Comparison of ENCODE assay signal across 15 cellular contexts in the genomic region with DNA sequence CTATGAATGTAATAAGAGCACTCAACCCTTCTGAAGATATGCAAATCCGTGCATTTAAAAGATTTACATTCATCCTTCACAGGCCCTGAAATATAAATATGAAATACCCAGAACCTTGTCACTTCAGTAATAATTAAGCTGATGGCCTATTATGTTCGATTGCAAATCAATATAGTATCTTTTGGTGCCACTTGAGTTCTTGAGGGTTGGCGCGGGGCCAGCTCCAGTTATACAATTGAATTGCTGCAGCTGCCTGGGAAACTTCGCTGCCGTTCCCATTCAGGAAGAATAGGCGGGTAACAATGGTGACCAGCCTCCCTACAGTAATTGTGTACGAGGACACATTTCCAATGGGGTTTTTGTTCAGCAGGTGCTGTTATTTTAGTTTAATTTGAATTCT.
DNase-seq lines count a peak whose midpoint lies in the region; ATAC-seq and TF ChIP-seq lines count a peak whose summit lies in the region.
"Had no signal": no experiment of that assay in that cellular context is flagged by ENCODE, and none has a peak within 500 bp of the region (broad histone marks: within the 10 kb centered on the region; RNA-seq: fewer than 3 reads in every experiment).

No MANE protein-coding gene starts in this region.

- H3K27me3 Mint-ChIP-seq in brain, result no peaks in the 10 kb centered on the region
- H3K27me3 Mint-ChIP-seq in natural killer cell (ENCODE audit: low read depth in 2 of 2), result no peaks in the 10 kb centered on the region
- H3K27me3 Mint-ChIP-seq: activated CD8-positive, alpha-beta T cell treated with anti-CD3 and anti-CD28 coated beads for 36 hours; activated naive CD4-positive, alpha-beta T cell treated with anti-CD3 and anti-CD28 coated beads, Interleukin-2, amount 10 ng/mL, durations not matched to agents 7 days and 5 days; activated T-cell treated with anti-CD3 and anti-CD28 coated beads, Interleukin-2, amount 50 U/mL, for 24 hours had no signal

- H3K4me1 Mint-ChIP-seq in brain (peaks cover 55% of the 10 kb centered on the region), natural killer cell (no peaks in the 10 kb centered on the region)
- H3K4me1 Mint-ChIP-seq: activated naive CD4-positive, alpha-beta T cell treated with anti-CD3 and anti-CD28 coated beads, Interleukin-2, amount 10 ng/mL, durations not matched to agents 7 days and 5 days; CD8-positive, alpha-beta memory T cell had no signal

- H3K27ac Mint-ChIP-seq in brain, result peak overlapping the region in 4 of 5 experiments; percentile 15 to 91 (median 68)
- H3K27ac Mint-ChIP-seq in natural killer cell, result no peak overlapping the region
- H3K27ac Mint-ChIP-seq: activated CD8-positive, alpha-beta T cell treated with anti-CD3 and anti-CD28 coated beads for 36 hours; activated naive CD4-positive, alpha-beta T cell treated with anti-CD3 and anti-CD28 coated beads, Interleukin-2, amount 10 ng/mL, durations not matched to agents 7 days and 5 days; activated T-cell treated with anti-CD3 and anti-CD28 coated beads, Interleukin-2, amount 50 U/mL, for 24 hours; CD8-positive, alpha-beta memory T cell had no signal

- H3K36me3 Mint-ChIP-seq in brain, result no peaks in the 10 kb centered on the region
- H3K36me3 Mint-ChIP-seq in natural killer cell, result no peaks in the 10 kb centered on the region
- H3K36me3 Mint-ChIP-seq: activated naive CD4-positive, alpha-beta T cell treated with anti-CD3 and anti-CD28 coated beads, Interleukin-2, amount 10 ng/mL, durations not matched to agents 7 days and 5 days; CD8-positive, alpha-beta memory T cell had no signal

- TF ChIP-seq CTCF in brain (conservative IDR thresholded peaks at IDR 0.05) (no peak), natural killer cell (IDR thresholded peaks at IDR 0.05) (no peak)

- ATAC-seq in natural killer cell, result no peak
- ATAC-seq: activated CD8-positive, alpha-beta T cell treated with anti-CD3 and anti-CD28 coated beads for 36 hours had no signal

- intact Hi-C loops in natural killer cell (cut with micrococcal nuclease), result no loop called here

- H3K9me3 Mint-ChIP-seq in brain (peaks cover 0 to 11% (median 5%) of the 10 kb centered on the region in 5 experiments), natural killer cell (peaks cover 5 to 11% of the 10 kb centered on the region in 2 donors)
- H3K9me3 Mint-ChIP-seq: activated CD8-positive, alpha-beta T cell treated with anti-CD3 and anti-CD28 coated beads for 36 hours; activated naive CD4-positive, alpha-beta T cell treated with anti-CD3 and anti-CD28 coated beads, Interleukin-2, amount 10 ng/mL, durations not matched to agents 7 days and 5 days; activated T-cell treated with anti-CD3 and anti-CD28 coated beads, Interleukin-2, amount 50 U/mL, for 24 hours had no signal

- peak; percentile 70 for DNase-seq in DMS79 (lab: John Stamatoyannopoulos, UW)
- DNase-seq in NCI-H1417 (lab: John Stamatoyannopoulos, UW), result peak; percentile 87 to 96 (median 87)
- peak; percentile 80 for DNase-seq in NCI-H2227 treated with DMSO at 0.1 percent for 48 hours (lab: John Stamatoyannopoulos, UW)
- no peak for DNase-seq in natural killer cell
- DNase-seq in glomerular visceral epithelial cell (ENCODE audit: extremely low spot score), result no peak
- DNase-seq in UCSD-AML1 (lab: John Stamatoyannopoulos, UW; ENCODE audit: unreplicated experiment), result no peak
- DNase-seq: activated CD4-positive, CD25-positive, alpha-beta regulatory T cell; activated CD8-positive, alpha-beta T cell treated with anti-CD3 and anti-CD28 coated beads for 36 hours; activated naive CD4-positive, alpha-beta T cell treated with anti-CD3 and anti-CD28 coated beads, Interleukin-2, amount 10 ng/mL, durations not matched to agents 7 days and 5 days; activated T-cell treated with anti-CD3 and anti-CD28 coated beads, Interleukin-2, amount 50 U/mL, for 24 hours; CD8-positive, alpha-beta memory T cell; H7; T-helper 9 cell; trophoblast cell had no signal

- H3K4me3 Mint-ChIP-seq in brain (peak overlapping the region in 1 of 5 experiments; percentile 37), natural killer cell (no peak overlapping the region)
- H3K4me3 Mint-ChIP-seq: activated CD8-positive, alpha-beta T cell treated with anti-CD3 and anti-CD28 coated beads for 36 hours; activated naive CD4-positive, alpha-beta T cell treated with anti-CD3 and anti-CD28 coated beads, Interleukin-2, amount 10 ng/mL, durations not matched to agents 7 days and 5 days; activated T-cell treated with anti-CD3 and anti-CD28 coated beads, Interleukin-2, amount 50 U/mL, for 24 hours; CD8-positive, alpha-beta memory T cell had no signal

Comparison
In these comparisons a context has a peak if more than half of its experiments do, and no peak if none do; other contexts are left out.
1. DNase-seq: peak in DMS79 (single experiment), NCI-H1417 (3 of 3) and NCI-H2227 treated with DMSO at 0.1 percent for 48 hours (single experiment); none in natural killer cell (single experiment), glomerular visceral epithelial cell (single experiment) and UCSD-AML1 (single experiment).
2. H3K27ac Mint-ChIP-seq: peak in brain (4 of 5); none in natural killer cell (0 of 2).